In genomic region chr22:27791494-27792241, GRCh38 we compare ENCODE assay signal across 1 cellular context.
TF ChIP-seq lines count a peak whose summit lies in the region.

No MANE protein-coding gene starts in this region.

TF ChIP-seq in GM23338, 12 proteins besides CTCF, POLR2A, EP300 and RAD21 (continued from another document):
- TF ChIP-seq ZNF462 (CRISPR knock-in tag; IDR thresholded peaks at IDR 0.05) (no peak), JUNB (IDR thresholded peaks at IDR 0.05; ENCODE audit: unreplicated experiment) (no peak), ETS1 (IDR thresholded peaks at IDR 0.05) (no peak), POLR2AphosphoS5 (IDR thresholded peaks at IDR 0.05; ENCODE audit: low read depth) (no peak), REST (IDR thresholded peaks at IDR 0.05; ENCODE audit: unreplicated experiment) (no peak), ZNF114 (CRISPR knock-in tag; IDR thresholded peaks at IDR 0.05) (no peak), EZH2 (IDR thresholded peaks at IDR 0.05; ENCODE audit: low read depth, unreplicated experiment) (no peak), NANOG (IDR thresholded peaks at IDR 0.05; ENCODE audit: borderline replicate concordance) (no peak), ZNF331 (CRISPR knock-in tag; IDR thresholded peaks at IDR 0.05; ENCODE audit: low read depth) (no peak), EZH2phosphoT487 (IDR thresholded peaks at IDR 0.05; ENCODE audit: unreplicated experiment) (no peak), CREB1 (CRISPR knock-in tag; IDR thresholded peaks at IDR 0.05; ENCODE audit: low read depth) (no peak)
